In the genomic region with DNA sequence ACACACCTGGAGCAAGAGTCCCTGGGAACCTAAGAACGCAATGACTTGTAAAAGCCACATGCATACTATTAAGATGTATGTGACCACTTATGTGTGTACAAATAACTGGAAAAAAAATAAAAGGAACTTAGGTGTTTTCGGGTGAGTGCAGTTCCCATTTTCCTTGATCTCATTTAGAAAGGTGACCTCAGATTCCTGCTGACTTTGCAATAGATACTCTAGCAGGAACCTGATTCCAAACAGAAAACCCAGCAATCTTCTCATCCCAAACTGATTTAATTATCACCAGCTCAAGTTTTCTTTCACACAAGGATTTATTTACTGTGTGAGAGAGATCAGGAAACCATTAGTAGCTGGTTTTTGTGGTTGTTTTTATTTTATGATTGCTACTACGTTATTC, we compare ENCODE assay signal across 9 cellular contexts. TPM values are rescaled to one million over a fixed set of nuclear protein-coding genes. Genes with fewer than 3 reads are reported as not detected.
"Had no signal": no experiment of that assay in that cellular context is flagged by ENCODE, and none has a peak within 500 bp of the region (broad histone marks: within the 10 kb centered on the region; RNA-seq: fewer than 3 reads in every experiment).

No MANE protein-coding gene starts in this region.

- H2AFZ ChIP-seq: GM23338 had no signal

- H3K4me2 ChIP-seq: GM23338 had no signal

- DNase-seq: H9, HCEC 1CT had no signal

- FAIRE-seq: H1, H54, HepG2 had no signal

- ATAC-seq: GM23338, HepG2 had no signal

- H3K4me3 Mint-ChIP-seq: GM23338, H9, IgD-negative memory B cell had no signal

- H3K4me1 Mint-ChIP-seq: IgD-negative memory B cell had no signal

- H3K27ac Mint-ChIP-seq: GM23338, IgD-negative memory B cell had no signal

- H3K27me3 Mint-ChIP-seq: IgD-negative memory B cell had no signal

- H3K27ac ChIP-seq: HL-60 had no signal

- H3K4me3 ChIP-seq: GM23338 had no signal

RNA-seq across cellular contexts. Expression of gene LRGUK, which starts 56.5 kb away (rescaled TPM):
- total RNA-seq: HT1080 had no signal
